11 cellular contexts compared by ENCODE assay signal in the genomic region with DNA sequence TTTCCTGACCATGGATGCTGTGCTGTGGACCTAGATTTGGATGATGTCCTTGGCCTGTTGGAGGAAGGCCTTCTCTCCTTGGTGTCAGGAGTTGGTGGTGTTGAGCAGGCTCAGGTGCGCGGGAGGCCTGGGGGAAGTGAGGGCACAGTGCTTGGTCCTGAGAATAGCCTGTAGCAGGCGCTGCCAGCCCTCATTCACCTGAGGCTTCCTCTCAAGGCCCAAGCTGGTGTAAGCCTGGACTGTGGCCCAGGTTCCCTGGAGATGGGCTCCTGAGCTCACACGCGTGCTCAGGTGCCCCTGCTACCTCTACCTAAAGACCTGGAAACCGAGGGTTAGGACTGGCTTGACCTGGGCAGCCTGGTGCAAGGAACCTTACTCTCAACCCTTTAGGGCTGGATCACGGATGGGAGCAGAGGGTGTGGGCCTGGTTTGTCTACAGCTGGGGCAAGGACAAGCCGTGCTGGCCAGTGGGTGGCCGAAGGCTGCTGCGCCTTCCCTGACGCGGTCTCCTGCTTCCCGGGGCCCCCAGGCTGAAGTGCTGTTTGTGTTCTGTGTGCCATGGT. TPM values are rescaled to one million over a fixed set of nuclear protein-coding genes. Genes with fewer than 3 reads are reported as not detected.
DNase-seq lines count a peak whose midpoint lies in the region; ATAC-seq, FAIRE-seq and TF ChIP-seq lines count a peak whose summit lies in the region.
"Had no signal": no experiment of that assay in that cellular context is flagged by ENCODE, and none has a peak within 500 bp of the region (broad histone marks: within the 10 kb centered on the region; RNA-seq: fewer than 3 reads in every experiment).

No MANE protein-coding gene starts in this region.

- 76% methylated on average over 13 of the region's 13 CpGs; no CpG with 5 or more reads in 1 of the 2 experiments for whole genome bisulfite sequencing in H1 (ENCODE audit: extremely low coverage in 1 of 2, insufficient coverage in 1 of 2, insufficient read length in 1 of 2, insufficient replicate concordance in 2 of 2, low coverage in 1 of 2, low lambda C conversion rate in 2 of 2, missing lambda C conversion rate in 1 of 2), 2 experiments

- no peak overlapping the region for H3K27ac ChIP-seq in H1 (ENCODE audit: low read depth, low read length)
- H3K27ac ChIP-seq in neural progenitor cell = no peak overlapping the region

- H3K4me1 ChIP-seq in H1 (replicated peaks in 1 of 4; ENCODE audit: control insufficient read depth in 3 of 4, insufficient read depth in 4 of 4, low read length in 3 of 4) = peaks cover 0 to 15% (median 3%) of the 10 kb centered on the region in 4 experiments; a peak in 4 of 7 replicates
- H3K4me1 ChIP-seq in neural progenitor cell = peaks cover 11% of the 10 kb centered on the region

- no peak overlapping the region for H2AFZ ChIP-seq in H1 (ENCODE audit: low read length)
- H2AFZ ChIP-seq in neural progenitor cell (replicated peaks) = no peak overlapping the region

- H3K9ac ChIP-seq in H1 (replicated peaks in 1 of 4; ENCODE audit: extremely low read depth in 1 of 4, low read depth in 3 of 4, low read length in 3 of 4) (no peak overlapping the region), neural progenitor cell (no peak overlapping the region)

- H2AK5ac ChIP-seq in H1 (ENCODE audit: low read depth, low read length) = no peak overlapping the region

- H4K91ac ChIP-seq in H1 (replicated peaks; ENCODE audit: insufficient read length, low read length) = no peak overlapping the region

- peak overlapping the region; percentile 90 for H3K27ac Mint-ChIP-seq in neural progenitor cell

- DNase-seq in GM06990 (ENCODE audit: extremely low read depth, insufficient read length) = no peak
- peak; percentile 5 for DNase-seq in SW480 (ENCODE audit: low spot score)
- DNase-seq in H1 (ENCODE audit: low read depth in 1 of 2, low spot score in 2 of 2) = no peak
- DNase-seq in neural progenitor cell (ENCODE audit: low spot score) = no peak
- DNase-seq in stimulated activated CD4-positive, alpha-beta T cell treated with anti-CD3 and anti-CD28 coated beads, Interleukin-2, amount 100 ng/mL, for 48 hours = no peak
- DNase-seq in COLO668 (lab: John Stamatoyannopoulos, UW; ENCODE audit: unreplicated experiment) = no peak
- no peak for DNase-seq in GM03348 (ENCODE audit: low spot score)
- DNase-seq: NCI-H1930, PC-3 had no signal

- no peak overlapping the region for H3K4ac ChIP-seq in H1 (replicated peaks; ENCODE audit: insufficient read length, low read depth, low read length)

- no peak overlapping the region for H3K14ac ChIP-seq in H1 (ENCODE audit: insufficient read length)

- no peak overlapping the region for H3K4me2 ChIP-seq in H1 (ENCODE audit: insufficient read depth in 1 of 2, low read depth in 2 of 2, low read length in 2 of 2)
- H3K4me2 ChIP-seq in neural progenitor cell = no peak overlapping the region

- 0 out of 2 replicates have a peak overlapping the region, but pooled peaks have one; percentile 9 for H2BK12ac ChIP-seq in H1 (ENCODE audit: low read depth, low read length)

- POLR2A ChIA-PET in H1 (lab: Charles Lee; ENCODE audit: partially characterized antibody) = interaction anchor here (0.8 kb wide), 1 partner anchor 9 kb away, joined by 3 read pairs; no protein-coding TSS in a partner anchor

- H3K79me2 ChIP-seq in H1 (ENCODE audit: control insufficient read depth in 1 of 2, insufficient read depth in 2 of 2, low read length in 2 of 2) = peaks cover 0 to 5% of the 10 kb centered on the region in 2 experiments; a peak in 1 of 4 replicates
- peaks cover 15% of the 10 kb centered on the region for H3K79me2 ChIP-seq in neural progenitor cell (ENCODE audit: low read depth)

- TF ChIP-seq RAD21 in H1 (IDR thresholded peaks at IDR 0.05 in 1 of 2, conservative IDR thresholded peaks at IDR 0.05 in 1 of 2; ENCODE audit: low read depth in 2 of 2, low read length in 2 of 2) = no peak; a peak in 1 of 4 replicates

- H3K36me3 ChIP-seq in GM06990 (ENCODE audit: control insufficient read depth, insufficient read depth, low read length) (no peaks in the 10 kb centered on the region), H1 (ENCODE audit: control insufficient read depth in 2 of 4, insufficient read depth in 4 of 4, low read length in 3 of 4) (no peaks in the 10 kb centered on the region), neural progenitor cell (no peaks in the 10 kb centered on the region)
- H3K36me3 ChIP-seq: adrenal gland had no signal

- H3K23me2 ChIP-seq in H1 (ENCODE audit: low read depth, low read length) = no peaks in the 10 kb centered on the region

- H3K79me1 ChIP-seq in H1 (ENCODE audit: low read depth, low read length) = 0 out of 2 replicates have a peak, but pooled peaks cover 2% of the 10 kb centered on the region

- no peaks in the 10 kb centered on the region for H3K27me3 Mint-ChIP-seq in neural progenitor cell (ENCODE audit: insufficient read depth, low read depth)

- TF ChIP-seq CTCF in GM06990 (IDR thresholded peaks at IDR 0.05; ENCODE audit: insufficient read depth, low read length, poor library complexity, severe bottlenecking) (peak; percentile 16), H1 (IDR thresholded peaks at IDR 0.05; ENCODE audit: control extremely low read depth in 1 of 3, insufficient read depth in 1 of 3, low read depth in 1 of 3, low read length in 3 of 3) (peak in 1 of 3 experiments; percentile 29; a peak in 1 of 4 replicates), neural progenitor cell (IDR thresholded peaks at IDR 0.05) (no peak)

- no peak for TF ChIP-seq EP300 in H1 (IDR thresholded peaks at IDR 0.05; ENCODE audit: borderline replicate concordance in 1 of 2, low read depth in 2 of 2, low read length in 2 of 2)

- FAIRE-seq in H1 (lab: Jason Lieb, UNC) = no peak

- no peak overlapping the region for H4K5ac ChIP-seq in H1 (ENCODE audit: insufficient read length, low read depth, low read length)

- no peak for TF ChIP-seq POLR2A in H1 (IDR thresholded peaks at IDR 0.05; ENCODE audit: control extremely low read depth in 1 of 2, low read depth in 2 of 2, low read length in 2 of 2)

- H3K4me3 Mint-ChIP-seq in neural progenitor cell = peak overlapping the region; percentile 72

- no peak overlapping the region for H3K56ac ChIP-seq in H1 (replicated peaks; ENCODE audit: insufficient read length, low read depth, low read length)

- H2BK15ac ChIP-seq in H1 (ENCODE audit: low read length) = 0 out of 2 replicates have a peak overlapping the region, but pooled peaks have one; percentile 61

- H4K8ac ChIP-seq in H1 (ENCODE audit: extremely low read depth, insufficient read depth, low read length) = no peak overlapping the region; the same call in 1 of the 2 replicates

- H3K23ac ChIP-seq in H1 (ENCODE audit: insufficient read length) = no peak overlapping the region

- peaks cover 33% of the 10 kb centered on the region for H3K4me1 Mint-ChIP-seq in neural progenitor cell

- peaks cover 0 to 2% of the 10 kb centered on the region in 2 experiments for H4K20me1 ChIP-seq in H1 (replicated peaks in 1 of 2; ENCODE audit: control insufficient read depth in 1 of 2, insufficient read depth in 2 of 2, low read length in 2 of 2)
- H4K20me1 ChIP-seq in neural progenitor cell (ENCODE audit: low read depth) = peaks cover 9% of the 10 kb centered on the region

- peaks cover 3% of the 10 kb centered on the region for H3K9me3 Mint-ChIP-seq in neural progenitor cell

- no peak overlapping the region for H3K18ac ChIP-seq in H1 (ENCODE audit: extremely low read depth, low read length)

- H3K27me3 ChIP-seq in GM06990 (replicated peaks; ENCODE audit: control insufficient read depth, insufficient read depth, low read length) (no peaks in the 10 kb centered on the region), H1 (replicated peaks in 1 of 4; ENCODE audit: control insufficient read depth in 3 of 4, extremely low read depth in 1 of 4, insufficient read depth in 3 of 4, low read length in 3 of 4) (no peaks in the 10 kb centered on the region), neural progenitor cell (no peaks in the 10 kb centered on the region)
- H3K27me3 ChIP-seq: adrenal gland had no signal

- H3K36me3 Mint-ChIP-seq in neural progenitor cell = no peaks in the 10 kb centered on the region

- H3F3A ChIP-seq in neural progenitor cell (ENCODE audit: low read depth) = peaks cover 9% of the 10 kb centered on the region

- H3K4me3 ChIP-seq in GM06990 (replicated peaks; ENCODE audit: low read depth, low read length) (no peak overlapping the region), H1 (ENCODE audit: extremely low read depth in 1 of 4, insufficient read depth in 2 of 4, low read depth in 3 of 4, low read length in 4 of 4) (no peak overlapping the region), neural progenitor cell (no peak overlapping the region)
- H3K4me3 ChIP-seq: adrenal gland had no signal

- H3K9me3 ChIP-seq in H1 (ENCODE audit: insufficient read depth in 2 of 2, low read depth in 1 of 2, low read length in 1 of 2) (no peaks in the 10 kb centered on the region; a peak in 1 of 4 replicates), neural progenitor cell (ENCODE audit: low read depth) (no peaks in the 10 kb centered on the region)
- H3K9me3 ChIP-seq: adrenal gland had no signal

- no peak overlapping the region for H2BK20ac ChIP-seq in H1 (ENCODE audit: low read length)

- no peak for ATAC-seq in HG02798 (IDR thresholded peaks at IDR 0.05; ENCODE audit: poor library complexity, unreplicated experiment)
- ATAC-seq: PC-3 had no signal

- no peak overlapping the region for H2BK120ac ChIP-seq in H1 (replicated peaks; ENCODE audit: low read depth, low read length)

- H2BK5ac ChIP-seq in H1 (ENCODE audit: low read depth, low read length) = peak overlapping the region; percentile 44; the same call in 1 of the 2 replicates

- CTCF ChIA-PET in H1 (lab: Charles Lee; ENCODE audit: partially characterized antibody) = interaction anchor here (1.2 to 3.2 kb wide), 4 partner anchors 10 to 491 kb away, joined by 3 to 10 read pairs (median 4); no protein-coding TSS in a partner anchor

TF ChIP-seq in H1, 55 proteins besides CTCF, POLR2A, EP300 and RAD21 (continues in another document):
- no peak for TF ChIP-seq NRF1 (IDR thresholded peaks at IDR 0.05; ENCODE audit: low read depth, low read length)
- TF ChIP-seq CHD1 (IDR thresholded peaks at IDR 0.05; ENCODE audit: low read depth, low read length) = no peak
- TF ChIP-seq SAP30 (IDR thresholded peaks at IDR 0.05; ENCODE audit: insufficient read depth, insufficient replicate concordance, low read length) = no peak
- TF ChIP-seq BACH1 (IDR thresholded peaks at IDR 0.05; ENCODE audit: low read length) = no peak
- TF ChIP-seq EGR1 (IDR thresholded peaks at IDR 0.05; ENCODE audit: borderline replicate concordance, low read depth, low read length) = no peak

RNA-seq across cellular contexts. Expression of gene GRAMD4, which starts 7.8 kb away (rescaled TPM):
- total RNA-seq in H1 (2021; fragmentation: NEBNext Ultra II Directional; extraction: Animal tissue kit (Norgen Biotek cat#: 25700)) = 20.5 and 25.6 TPM in 2 replicates
- polyA plus RNA-seq in H1 (2011; rRNA removed) = 7.9 and 8.6 TPM in 2 replicates
- 9.2 TPM for polyA plus RNA-seq in H1 (2011; cell fraction: cytosol; rRNA removed)
- polyA plus RNA-seq in H1 (2011; cell fraction: nucleus; rRNA removed) = 18.3 TPM
- 14.3 to 23.8 TPM (median 16.0 TPM) in 4 replicates for polyA plus RNA-seq in H1 (2012, experiment 1 of 2)
- polyA plus RNA-seq in H1 (2012, experiment 2 of 2) = 5.4 TPM
- polyA plus RNA-seq in H1 (2013, experiment 1 of 2) = 10.3 TPM
- 9.8 TPM for polyA plus RNA-seq in H1 (2013, experiment 2 of 2)
- 12.8 and 15.9 TPM in 2 replicates for polyA minus RNA-seq in H1 (2011; rRNA and poly(A)+ RNA removed)
- 8.7 TPM for polyA minus RNA-seq in H1 (2011; cell fraction: cytosol; rRNA and poly(A)+ RNA removed)
- 8.7 TPM for polyA minus RNA-seq in H1 (2011; cell fraction: nucleus; rRNA and poly(A)+ RNA removed)
- 30.2 and 32.2 TPM in 2 replicates for total RNA-seq in neural progenitor cell (ENCODE audit: low replicate concordance)
